ENCODE assay signal across 1 cellular context in genomic region chr9:128159073-128159783, GRCh38.
TF ChIP-seq lines count a peak whose summit lies in the region.

No MANE protein-coding gene starts in this region.

TF ChIP-seq in WTC11, 78 proteins besides CTCF, POLR2A, EP300 and RAD21 (continued from another document):
- TF ChIP-seq ERG (CRISPR knock-in tag; IDR thresholded peaks at IDR 0.05), result no peak
- TF ChIP-seq NFYB (CRISPR knock-in tag; conservative IDR thresholded peaks at IDR 0.05; ENCODE audit: low read depth), result no peak
TF ChIP-seq in WTC11: peak in this region for 3.
